ENCODE assay signal across 14 cellular contexts in the genomic region with DNA sequence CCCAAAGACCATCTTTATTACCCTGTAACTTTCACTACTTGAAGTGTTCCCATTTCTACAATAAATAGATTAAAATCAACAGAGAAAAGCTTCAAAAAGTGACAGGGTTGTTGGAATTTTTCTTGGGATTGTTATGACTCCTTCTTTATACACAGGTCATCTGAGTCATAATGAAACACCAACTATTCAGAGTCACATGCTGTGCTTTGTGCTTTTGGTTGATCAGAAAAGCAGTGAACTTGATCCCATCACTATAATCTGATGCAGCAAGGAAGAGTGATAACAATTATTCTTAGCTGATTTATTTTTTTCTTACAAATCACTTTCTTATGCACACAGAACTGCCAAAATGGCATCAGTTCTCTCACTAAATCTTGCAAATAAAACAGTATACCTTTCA.
DNase-seq lines count a peak whose midpoint lies in the region; ATAC-seq, FAIRE-seq and TF ChIP-seq lines count a peak whose summit lies in the region.
"Had no signal": no experiment of that assay in that cellular context is flagged by ENCODE, and none has a peak within 500 bp of the region (broad histone marks: within the 10 kb centered on the region; RNA-seq: fewer than 3 reads in every experiment).

No MANE protein-coding gene starts in this region.

- H3K36me3 ChIP-seq in astrocyte (ENCODE audit: insufficient read depth, low read length), result no peaks in the 10 kb centered on the region

- no peaks in the 10 kb centered on the region for H3K36me3 Mint-ChIP-seq in astrocyte (ENCODE audit: low read depth, unreplicated experiment)

- no peaks in the 10 kb centered on the region for H3K9me3 Mint-ChIP-seq in astrocyte (ENCODE audit: unreplicated experiment)

- no peak overlapping the region for H3K4me3 ChIP-seq in astrocyte (ENCODE audit: insufficient read depth, low read depth, low read length)
- no peak overlapping the region for H3K4me3 ChIP-seq in fibroblast of the aortic adventitia (ENCODE audit: low read depth, low read length)
- H3K4me3 ChIP-seq: smooth muscle cell had no signal

- ATAC-seq in HG02759 (IDR thresholded peaks at IDR 0.05; ENCODE audit: unreplicated experiment) (peak; percentile 55), GM21367 (IDR thresholded peaks at IDR 0.05; ENCODE audit: unreplicated experiment) (no peak), HG03354 (IDR thresholded peaks at IDR 0.05; ENCODE audit: poor library complexity, severe bottlenecking, unreplicated experiment) (no peak)

- no peak for TF ChIP-seq CTCF in astrocyte (IDR thresholded peaks at IDR 0.05; ENCODE audit: insufficient read depth, low read depth, low read length)
- TF ChIP-seq CTCF in fibroblast of the aortic adventitia (IDR thresholded peaks at IDR 0.05; ENCODE audit: insufficient read depth, low read length), result no peak

- H3K27me3 Mint-ChIP-seq in astrocyte (ENCODE audit: low read depth, unreplicated experiment), result no peaks in the 10 kb centered on the region

- peak overlapping the region; percentile 74 for H3K4me2 ChIP-seq in astrocyte (ENCODE audit: low read length)
- H3K4me2 ChIP-seq: smooth muscle cell had no signal

- no peaks in the 10 kb centered on the region for H3K27me3 ChIP-seq in astrocyte (ENCODE audit: insufficient read depth, low read length)

- peak; percentile 92 for FAIRE-seq in astrocyte (lab: Jason Lieb, UNC)
- FAIRE-seq: colon, GM18507 had no signal

- H3K4me1 ChIP-seq in astrocyte (ENCODE audit: insufficient read depth, low read length), result peaks cover 35% of the 10 kb centered on the region

- no peaks in the 10 kb centered on the region for H3K9me3 ChIP-seq in astrocyte (ENCODE audit: insufficient read depth, low read depth, low read length)

- H4K20me1 ChIP-seq in astrocyte (ENCODE audit: insufficient read depth, low read length), result no peaks in the 10 kb centered on the region

- peak overlapping the region; percentile 27 for H3K27ac Mint-ChIP-seq in astrocyte (ENCODE audit: unreplicated experiment)

- peak overlapping the region; percentile 77 for H3K27ac ChIP-seq in astrocyte (ENCODE audit: low read depth, low read length)

- peaks cover 16% of the 10 kb centered on the region for H3K4me1 Mint-ChIP-seq in astrocyte (ENCODE audit: low read depth, unreplicated experiment)

- H3K4me3 Mint-ChIP-seq in astrocyte (ENCODE audit: unreplicated experiment), result no peak overlapping the region

- no peaks in the 10 kb centered on the region for H3K79me2 ChIP-seq in astrocyte (ENCODE audit: insufficient read depth, low read length)

- peak overlapping the region; percentile 53 for H3K9ac ChIP-seq in astrocyte (ENCODE audit: low read length)

- peak; percentile 86 for DNase-seq in astrocyte (ENCODE audit: low read depth)
- peak; percentile 77 for DNase-seq in fibroblast of the aortic adventitia (ENCODE audit: low read depth)
- DNase-seq in stromal cell of bone marrow (ENCODE audit: low read depth), result peak; percentile 61
- DNase-seq in NCI-H2029 (lab: John Stamatoyannopoulos, UW), result no peak
- DNase-seq in NCI-H1930 (lab: John Stamatoyannopoulos, UW), result no peak
- DNase-seq: DND-41, KG1, RPMI8226 had no signal

- no peak overlapping the region for H2AFZ ChIP-seq in astrocyte (ENCODE audit: low read depth, low read length)

Comparison
In these comparisons a context has a peak if more than half of its experiments do, and no peak if none do; other contexts are left out.
1. DNase-seq: peak in astrocyte (single experiment), fibroblast of the aortic adventitia (single experiment) and stromal cell of bone marrow (single experiment); none in NCI-H2029 (single experiment) and NCI-H1930 (0 of 2).